8 cellular contexts compared by ENCODE assay signal in genomic region chr1:109509176-109510134, GRCh38. TPM values are rescaled to one million over a fixed set of nuclear protein-coding genes. Genes with fewer than 3 reads are reported as not detected.
DNase-seq lines count a peak whose midpoint lies in the region; ATAC-seq and TF ChIP-seq lines count a peak whose summit lies in the region.

A gene with protein sequence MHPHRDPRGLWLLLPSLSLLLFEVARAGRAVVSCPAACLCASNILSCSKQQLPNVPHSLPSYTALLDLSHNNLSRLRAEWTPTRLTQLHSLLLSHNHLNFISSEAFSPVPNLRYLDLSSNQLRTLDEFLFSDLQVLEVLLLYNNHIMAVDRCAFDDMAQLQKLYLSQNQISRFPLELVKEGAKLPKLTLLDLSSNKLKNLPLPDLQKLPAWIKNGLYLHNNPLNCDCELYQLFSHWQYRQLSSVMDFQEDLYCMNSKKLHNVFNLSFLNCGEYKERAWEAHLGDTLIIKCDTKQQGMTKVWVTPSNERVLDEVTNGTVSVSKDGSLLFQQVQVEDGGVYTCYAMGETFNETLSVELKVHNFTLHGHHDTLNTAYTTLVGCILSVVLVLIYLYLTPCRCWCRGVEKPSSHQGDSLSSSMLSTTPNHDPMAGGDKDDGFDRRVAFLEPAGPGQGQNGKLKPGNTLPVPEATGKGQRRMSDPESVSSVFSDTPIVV (minus strand): TSS chr1:109509727. CDS start chr1:109508912, 815 bp downstream.

- CTCF ChIA-PET in Panc1 (lab: Charles Lee): interaction anchor here (0.7 to 0.8 kb wide), 2 partner anchors 11 to 19 kb away, joined by 3 to 5 read pairs; no protein-coding TSS in a partner anchor

- H3K36me3 ChIP-seq in Panc1 (ENCODE audit: control insufficient read depth, insufficient read depth, low read length) (no peaks in the 10 kb centered on the region), gastroesophageal sphincter (peaks cover 0 to 11% of the 10 kb centered on the region in 2 donors), uterus (no peaks in the 10 kb centered on the region)

- no TSS peak for BruUV-seq in Panc1 (replicated peaks; lab: Mats Ljungman, UMichigan)

- POLR2A ChIA-PET in Panc1 (lab: Charles Lee): no interaction called here

- TF ChIP-seq EP300 in gastroesophageal sphincter (IDR thresholded peaks at IDR 0.05): no peak

- DNase-seq in EH (ENCODE audit: low read depth): peak; percentile 56
- no peak for DNase-seq in Panc1 (ENCODE audit: low read depth, low spot score)
- peak; percentile 43 for DNase-seq in activated gamma-delta T cell (lab: John Stamatoyannopoulos, UW)
- no peak for DNase-seq in omental fat pad (ENCODE audit: low spot score)
- DNase-seq in uterus: peak; percentile 60 to 68
- DNase-seq in posterior vena cava (ENCODE audit: low spot score): no peak

- no peaks in the 10 kb centered on the region for H3K9me3 ChIP-seq in Panc1 (ENCODE audit: control insufficient read depth, insufficient read depth, low read depth, low read length)
- no peaks in the 10 kb centered on the region for H3K9me3 ChIP-seq in gastroesophageal sphincter
- no peaks in the 10 kb centered on the region for H3K9me3 ChIP-seq in uterus

- peak; percentile 74 for ATAC-seq in HG02885 (IDR thresholded peaks at IDR 0.05; ENCODE audit: poor library complexity, unreplicated experiment)
- peak; percentile 80 for ATAC-seq in Panc1
- peak; percentile 88 for ATAC-seq in gastroesophageal sphincter
- ATAC-seq in omental fat pad (ENCODE audit: low FRiP score): peak; percentile 81

- in situ Hi-C loops in Panc1 (cut with HindIII; ENCODE audit: low pct_unique_long_range_greater_than_20kb, low sequenced_read_pairs): no loop called here

- TF ChIP-seq CTCF in Panc1 (IDR thresholded peaks at IDR 0.05) (no peak), gastroesophageal sphincter (IDR thresholded peaks at IDR 0.05) (no peak), omental fat pad (IDR thresholded peaks at IDR 0.05) (no peak), uterus (IDR thresholded peaks at IDR 0.05) (peak in 1 of 4 experiments; percentile 32)

- no peak within 1 kb of the TSS for H3K27ac ChIP-seq in Panc1 (ENCODE audit: low read length)
- peak within 1 kb of the TSS in 3 of 4 donors; percentile 68 to 84 (median 76) for H3K27ac ChIP-seq in gastroesophageal sphincter
- H3K27ac ChIP-seq in uterus: peak within 1 kb of the TSS; percentile 49 to 72

- TF ChIP-seq POLR2A in gastroesophageal sphincter (IDR thresholded peaks at IDR 0.05): peak in 1 of 2 donors; percentile 29
- peak in 1 of 2 donors; percentile 27 for TF ChIP-seq POLR2A in uterus (IDR thresholded peaks at IDR 0.05)

- intact Hi-C loops in Panc1 (cut with micrococcal nuclease; ENCODE audit: unreplicated experiment) (no loop called here), uterus (cut with DNase I; ENCODE audit: low total_unique reads) (no loop called here), posterior vena cava (cut with DNase I) (no loop called here)

- WGBS in gastroesophageal sphincter (ENCODE audit: low coverage in 1 of 2), 2 donors: 1 to 6% methylated on average over 8 to 9 of the region's 100 CpGs

- H3K4me3 ChIP-seq in Panc1 (ENCODE audit: low read depth in 2 of 2, low read length in 2 of 2) (peak within 1 kb of the TSS; percentile 49 to 67), gastroesophageal sphincter (peak within 1 kb of the TSS; percentile 68 to 84), uterus (peak within 1 kb of the TSS; percentile 39 to 88)

- H3K4me1 ChIP-seq in Panc1 (ENCODE audit: control insufficient read depth, insufficient read depth, low read length) (no peaks in the 10 kb centered on the region), gastroesophageal sphincter (peaks cover 0 to 33% (median 6%) of the 10 kb centered on the region in 3 donors), uterus (no peaks in the 10 kb centered on the region)

- H3K27me3 ChIP-seq in Panc1 (ENCODE audit: control insufficient read depth, insufficient read depth, low read length) (no peaks in the 10 kb centered on the region), gastroesophageal sphincter (no peaks in the 10 kb centered on the region), uterus (no peaks in the 10 kb centered on the region)

RNA-seq across cellular contexts. Expression of the gene that starts here (rescaled TPM):
- total RNA-seq in Panc1 (2021; ENCODE audit: unreplicated experiment) (0.64 TPM), gastroesophageal sphincter (10 to 100 TPM in 3 of 4 donors, 1 to 10 TPM in 1; 7.7 to 19.3 (median 14.7) TPM), omental fat pad (10 to 100 TPM in 1 of 4 donors, 1 to 10 TPM in 3; 2.4 to 10.6 (median 5.9) TPM), uterus (10 to 100 TPM in 1 of 4 donors, 1 to 10 TPM in 3; 1.0 to 10.1 (median 3.8) TPM), posterior vena cava (1 to 10 TPM; 3.6 to 5.2 TPM)
- 0.69 TPM for polyA plus RNA-seq in Panc1 (2012; ENCODE audit: insufficient read length)

Comparison
In these comparisons a context has a peak if more than half of its experiments do, and no peak if none do; other contexts are left out.
1. Peak in ATAC-seq and H3K4me3 ChIP-seq in Panc1; RNA of the gene not detected or under 1 TPM.
2. DNase-seq: peak in EH (single experiment), activated gamma-delta T cell (single experiment) and uterus (2 of 2); none in Panc1 (single experiment), omental fat pad (single experiment) and posterior vena cava (single experiment).
3. Peak in every context shown above with its lines, with median percentiles within 50 percentile points of each other: ATAC-seq and H3K4me3 ChIP-seq.